9 cellular contexts compared by ENCODE assay signal in the genomic region with DNA sequence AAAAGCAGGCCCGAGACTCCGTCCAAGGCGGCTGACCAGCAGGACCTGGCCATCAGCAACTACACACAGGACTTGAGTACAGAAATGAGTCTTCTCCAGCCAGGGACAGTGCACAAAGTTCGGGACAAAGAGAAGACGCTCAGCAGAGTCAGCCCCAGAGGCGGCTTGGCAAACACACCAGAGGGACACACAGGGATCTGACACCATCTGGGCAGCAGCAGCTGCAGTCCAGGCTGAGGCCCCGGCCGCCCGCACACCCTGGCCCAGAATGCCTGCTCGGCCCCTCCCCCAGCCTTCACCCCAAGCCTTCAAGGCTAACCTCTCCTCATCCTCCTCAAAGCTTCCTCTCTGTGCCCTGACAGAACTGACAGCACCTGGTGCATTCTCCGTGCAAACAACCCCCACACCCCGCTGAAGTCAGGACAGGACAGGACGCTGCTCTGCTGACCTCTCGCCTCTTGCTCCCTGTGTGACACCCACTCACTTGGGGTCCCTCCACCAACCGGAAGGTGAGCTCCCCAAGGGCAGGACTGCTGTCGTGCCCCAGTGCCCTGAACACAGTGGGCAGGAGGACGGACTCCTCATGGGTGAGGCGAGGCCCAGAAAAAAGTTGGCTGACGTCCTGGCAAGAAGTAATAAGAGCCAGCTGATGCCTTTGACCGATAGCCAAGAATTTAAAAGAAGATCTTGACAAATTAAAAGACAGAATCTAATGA.
DNase-seq lines count a peak whose midpoint lies in the region; ATAC-seq and TF ChIP-seq lines count a peak whose summit lies in the region.
"Had no signal": no experiment of that assay in that cellular context is flagged by ENCODE, and none has a peak within 500 bp of the region (broad histone marks: within the 10 kb centered on the region; RNA-seq: fewer than 3 reads in every experiment).

No MANE protein-coding gene starts in this region.

- no peak for TF ChIP-seq CTCF in colonic mucosa (IDR thresholded peaks at IDR 0.05)
- no peak for TF ChIP-seq CTCF in testis (IDR thresholded peaks at IDR 0.05)

- no peaks in the 10 kb centered on the region for H3K9me3 Mint-ChIP-seq in activated T-helper 1 cell treated with anti-CD3 and anti-CD28 coated beads, Interleukin-12 subunit alpha, Interleukin-12 subunit beta, Interleukin-2, Interleukin-4 antibody, amounts not matched to agents 30 ng/mL and 10 ng/mL and 1 ng/mL, durations not matched to agents 14 hours and 24 hours and 36 hours

- H3K4me1 Mint-ChIP-seq in activated T-helper 1 cell treated with anti-CD3 and anti-CD28 coated beads, Interleukin-12 subunit alpha, Interleukin-12 subunit beta, Interleukin-2, Interleukin-4 antibody, amounts not matched to agents 30 ng/mL and 10 ng/mL and 1 ng/mL, durations not matched to agents 14 hours and 24 hours and 36 hours (ENCODE audit: low read depth): no peaks in the 10 kb centered on the region

- no peaks in the 10 kb centered on the region for H3K27me3 Mint-ChIP-seq in activated T-helper 1 cell treated with anti-CD3 and anti-CD28 coated beads, Interleukin-12 subunit alpha, Interleukin-12 subunit beta, Interleukin-2, Interleukin-4 antibody, amounts not matched to agents 30 ng/mL and 10 ng/mL and 1 ng/mL, durations not matched to agents 14 hours and 24 hours and 36 hours (ENCODE audit: insufficient read depth)

- DNase-seq in colonic mucosa (peak; percentile 37), lung microvascular endothelial cell (ENCODE audit: low read depth in 2 of 2) (peak; percentile 28 to 32), testis (peak; percentile 43), hippocampal formation (lab: John Stamatoyannopoulos, UW) (no peak)
- no peak for DNase-seq in activated T-helper 1 cell treated with anti-CD3 and anti-CD28 coated beads, Interleukin-12 subunit alpha, Interleukin-12 subunit beta, Interleukin-2, Interleukin-4 antibody, amounts not matched to agents 30 ng/mL and 10 ng/mL and 1 ng/mL, durations not matched to agents 14 hours and 24 hours and 36 hours (ENCODE audit: low spot score)
- DNase-seq: activated naive CD4-positive, alpha-beta T cell treated with anti-CD3 and anti-CD28 coated beads, Interleukin-2, amount 50 U/mL, for 16 hours had no signal

- peak overlapping the region; percentile 61 for H3K27ac ChIP-seq in colonic mucosa
- peak overlapping the region; percentile 41 to 89 for H3K27ac ChIP-seq in testis

- no peak for TF ChIP-seq EP300 in Ishikawa (IDR thresholded peaks at IDR 0.05; ENCODE audit: borderline replicate concordance)

- ATAC-seq in HG03457 (IDR thresholded peaks at IDR 0.05; ENCODE audit: unreplicated experiment): no peak
- ATAC-seq in HG03045 (IDR thresholded peaks at IDR 0.05; ENCODE audit: unreplicated experiment): no peak

- no peak for TF ChIP-seq POLR2A in testis (IDR thresholded peaks at IDR 0.05)

- no peaks in the 10 kb centered on the region for H3K36me3 Mint-ChIP-seq in activated T-helper 1 cell treated with anti-CD3 and anti-CD28 coated beads, Interleukin-12 subunit alpha, Interleukin-12 subunit beta, Interleukin-2, Interleukin-4 antibody, amounts not matched to agents 30 ng/mL and 10 ng/mL and 1 ng/mL, durations not matched to agents 14 hours and 24 hours and 36 hours (ENCODE audit: low read depth)

- no peaks in the 10 kb centered on the region for H3K27me3 ChIP-seq in colonic mucosa
- H3K27me3 ChIP-seq in testis: no peaks in the 10 kb centered on the region

- TF ChIP-seq RAD21 in Ishikawa (IDR thresholded peaks at IDR 0.05; ENCODE audit: low read depth): no peak

- H3K36me3 ChIP-seq in colonic mucosa (no peaks in the 10 kb centered on the region), testis (ENCODE audit: low read depth, missing control alignments) (no peaks in the 10 kb centered on the region)

- H3K9me3 ChIP-seq in colonic mucosa (no peaks in the 10 kb centered on the region), testis (no peaks in the 10 kb centered on the region)

- H3K27ac Mint-ChIP-seq in activated T-helper 1 cell treated with anti-CD3 and anti-CD28 coated beads, Interleukin-12 subunit alpha, Interleukin-12 subunit beta, Interleukin-2, Interleukin-4 antibody, amounts not matched to agents 30 ng/mL and 10 ng/mL and 1 ng/mL, durations not matched to agents 14 hours and 24 hours and 36 hours: no peak overlapping the region

- no peak overlapping the region for H3K4me3 ChIP-seq in colonic mucosa
- H3K4me3 ChIP-seq in testis: no peak overlapping the region

- no peak overlapping the region for H3K4me3 Mint-ChIP-seq in activated T-helper 1 cell treated with anti-CD3 and anti-CD28 coated beads, Interleukin-12 subunit alpha, Interleukin-12 subunit beta, Interleukin-2, Interleukin-4 antibody, amounts not matched to agents 30 ng/mL and 10 ng/mL and 1 ng/mL, durations not matched to agents 14 hours and 24 hours and 36 hours

- H3K9ac ChIP-seq in colonic mucosa (ENCODE audit: low read depth in 2 of 2, low read length in 2 of 2): peak overlapping the region in 1 of 2 donors; percentile 19

- WGBS in testis, 2 donors: 46 to 55% methylated on average over 11 to 20 of the region's 20 CpGs

- intact Hi-C loops in colonic mucosa (cut with DNase I) (no loop called here), testis (cut with DNase I; ENCODE audit: low total_unique reads) (no loop called here)
- intact Hi-C loops in activated T-helper 1 cell treated with anti-CD3 and anti-CD28 coated beads, Interleukin-12 subunit alpha, Interleukin-12 subunit beta, Interleukin-2, Interleukin-4 antibody, amounts not matched to agents 30 ng/mL and 10 ng/mL and 1 ng/mL, durations not matched to agents 14 hours and 24 hours and 36 hours (cut with micrococcal nuclease): no loop called here

- H3K4me1 ChIP-seq in colonic mucosa (no peaks in the 10 kb centered on the region), testis (peaks cover 25% of the 10 kb centered on the region)

TF ChIP-seq in Ishikawa, 13 proteins besides CTCF, POLR2A, EP300 and RAD21:
- TF ChIP-seq YY1 (IDR thresholded peaks at IDR 0.05; ENCODE audit: low read depth) (no peak), TEAD4 (IDR thresholded peaks at IDR 0.05) (no peak), NFIC (IDR thresholded peaks at IDR 0.05) (peak; percentile 76), TAF1 (IDR thresholded peaks at IDR 0.05; ENCODE audit: low read depth) (no peak), ZBTB7A (IDR thresholded peaks at IDR 0.05; ENCODE audit: low read depth) (no peak), EGR1 (IDR thresholded peaks at IDR 0.05) (no peak), FOXM1 (IDR thresholded peaks at IDR 0.05; ENCODE audit: borderline replicate concordance, low read depth) (no peak), CEBPB (IDR thresholded peaks at IDR 0.05) (no peak), CREB1 (IDR thresholded peaks at IDR 0.05; ENCODE audit: low read depth) (no peak), MAX (IDR thresholded peaks at IDR 0.05) (peak; percentile 15; the same call in 1 of the 2 replicates), TCF12 (IDR thresholded peaks at IDR 0.05; ENCODE audit: low read depth) (no peak)
- TF ChIP-seq, protein P1, sequence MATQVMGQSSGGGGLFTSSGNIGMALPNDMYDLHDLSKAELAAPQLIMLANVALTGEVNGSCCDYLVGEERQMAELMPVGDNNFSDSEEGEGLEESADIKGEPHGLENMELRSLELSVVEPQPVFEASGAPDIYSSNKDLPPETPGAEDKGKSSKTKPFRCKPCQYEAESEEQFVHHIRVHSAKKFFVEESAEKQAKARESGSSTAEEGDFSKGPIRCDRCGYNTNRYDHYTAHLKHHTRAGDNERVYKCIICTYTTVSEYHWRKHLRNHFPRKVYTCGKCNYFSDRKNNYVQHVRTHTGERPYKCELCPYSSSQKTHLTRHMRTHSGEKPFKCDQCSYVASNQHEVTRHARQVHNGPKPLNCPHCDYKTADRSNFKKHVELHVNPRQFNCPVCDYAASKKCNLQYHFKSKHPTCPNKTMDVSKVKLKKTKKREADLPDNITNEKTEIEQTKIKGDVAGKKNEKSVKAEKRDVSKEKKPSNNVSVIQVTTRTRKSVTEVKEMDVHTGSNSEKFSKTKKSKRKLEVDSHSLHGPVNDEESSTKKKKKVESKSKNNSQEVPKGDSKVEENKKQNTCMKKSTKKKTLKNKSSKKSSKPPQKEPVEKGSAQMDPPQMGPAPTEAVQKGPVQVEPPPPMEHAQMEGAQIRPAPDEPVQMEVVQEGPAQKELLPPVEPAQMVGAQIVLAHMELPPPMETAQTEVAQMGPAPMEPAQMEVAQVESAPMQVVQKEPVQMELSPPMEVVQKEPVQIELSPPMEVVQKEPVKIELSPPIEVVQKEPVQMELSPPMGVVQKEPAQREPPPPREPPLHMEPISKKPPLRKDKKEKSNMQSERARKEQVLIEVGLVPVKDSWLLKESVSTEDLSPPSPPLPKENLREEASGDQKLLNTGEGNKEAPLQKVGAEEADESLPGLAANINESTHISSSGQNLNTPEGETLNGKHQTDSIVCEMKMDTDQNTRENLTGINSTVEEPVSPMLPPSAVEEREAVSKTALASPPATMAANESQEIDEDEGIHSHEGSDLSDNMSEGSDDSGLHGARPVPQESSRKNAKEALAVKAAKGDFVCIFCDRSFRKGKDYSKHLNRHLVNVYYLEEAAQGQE (IDR thresholded peaks at IDR 0.05; ENCODE audit: low read depth): no peak
- TF ChIP-seq, protein P2, sequence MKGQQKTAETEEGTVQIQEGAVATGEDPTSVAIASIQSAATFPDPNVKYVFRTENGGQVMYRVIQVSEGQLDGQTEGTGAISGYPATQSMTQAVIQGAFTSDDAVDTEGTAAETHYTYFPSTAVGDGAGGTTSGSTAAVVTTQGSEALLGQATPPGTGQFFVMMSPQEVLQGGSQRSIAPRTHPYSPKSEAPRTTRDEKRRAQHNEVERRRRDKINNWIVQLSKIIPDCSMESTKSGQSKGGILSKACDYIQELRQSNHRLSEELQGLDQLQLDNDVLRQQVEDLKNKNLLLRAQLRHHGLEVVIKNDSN (IDR thresholded peaks at IDR 0.05): no peak
TF ChIP-seq in Ishikawa: peak in this region for 2.

Comparison
In these comparisons a context has a peak if more than half of its experiments do, and no peak if none do; other contexts are left out.
1. DNase-seq: peak in colonic mucosa (single experiment), lung microvascular endothelial cell (2 of 2) and testis (single experiment); none in activated T-helper 1 cell treated with anti-CD3 and anti-CD28 coated beads, Interleukin-12 subunit alpha, Interleukin-12 subunit beta, Interleukin-2, Interleukin-4 antibody, amounts not matched to agents 30 ng/mL and 10 ng/mL and 1 ng/mL, durations not matched to agents 14 hours and 24 hours and 36 hours (single experiment) and hippocampal formation (0 of 2).